8 cellular contexts compared by ENCODE assay signal in genomic region chr17:77373298-77374169, GRCh38.
A peak's percentile ranks its signal among the peaks of the same experiment; 100 is the strongest.
DNase-seq lines count a peak whose midpoint lies in the region; TF ChIP-seq lines count a peak whose summit lies in the region.

No MANE protein-coding gene starts in this region.

- intact Hi-C loops in OCI-LY7 (cut with micrococcal nuclease; ENCODE audit: unreplicated experiment) = loop anchor here (1.0 kb wide), 1 partner anchor 42 kb away; no protein-coding TSS in a partner anchor
- intact Hi-C loops in testis (cut with DNase I; ENCODE audit: low total_unique reads) = no loop called here

- BruUV-seq in OCI-LY7 (replicated peaks; lab: Mats Ljungman, UMichigan) = no TSS peak

- H4K20me1 ChIP-seq in OCI-LY7 (ENCODE audit: insufficient read depth, low read length) = no peaks in the 10 kb centered on the region

- no peaks in the 10 kb centered on the region for H3K36me3 ChIP-seq in OCI-LY7 (ENCODE audit: insufficient read depth, low read length)
- no peaks in the 10 kb centered on the region for H3K36me3 ChIP-seq in liver (ENCODE audit: control insufficient read depth in 4 of 4, insufficient read depth in 3 of 4, low read depth in 1 of 4, low read length in 3 of 4)
- no peaks in the 10 kb centered on the region for H3K36me3 ChIP-seq in testis (ENCODE audit: low read depth, missing control alignments)

- CTCF ChIA-PET in OCI-LY7 (lab: Charles Lee; ENCODE audit: unreplicated experiment) = interaction anchor here (1.1 kb wide), 1 partner anchor 10 kb away, joined by 3 read pairs; no protein-coding TSS in a partner anchor

- H3K79me2 ChIP-seq in OCI-LY7 (ENCODE audit: insufficient read depth, low read depth, low read length) = no peaks in the 10 kb centered on the region

- TF ChIP-seq CTCF in OCI-LY7 (conservative IDR thresholded peaks at IDR 0.05; ENCODE audit: low read length) (no peak), cardiac fibroblast (IDR thresholded peaks at IDR 0.05; ENCODE audit: low read depth, low read length) (no peak), liver (IDR thresholded peaks at IDR 0.05; ENCODE audit: low read depth, low read length, missing input control) (no peak), testis (IDR thresholded peaks at IDR 0.05) (no peak)

- 3% methylated on average over 90 of the region's 90 CpGs for WGBS in liver
- 0 to 1% methylated on average over 20 to 58 of the region's 90 CpGs for WGBS in testis, 2 donors

- H3K27ac ChIP-seq in OCI-LY7 (ENCODE audit: low read depth, low read length, poor library complexity, severe bottlenecking) = no peak overlapping the region
- peak overlapping the region; percentile 83 to 87 for H3K27ac ChIP-seq in liver (ENCODE audit: low read depth in 1 of 2, low read length in 2 of 2)
- peak overlapping the region; percentile 94 for H3K27ac ChIP-seq in testis

- H3K27me3 ChIP-seq in liver (ENCODE audit: control insufficient read depth in 4 of 4, insufficient read depth in 4 of 4, low read length in 3 of 4) (no peaks in the 10 kb centered on the region), testis (no peaks in the 10 kb centered on the region)

- POLR2A ChIA-PET in OCI-LY7 (lab: Charles Lee) = no interaction called here

- H3K4me3 ChIP-seq in OCI-LY7 (ENCODE audit: low read depth, low read length, poor library complexity, severe bottlenecking) = peak overlapping the region; percentile 68
- peak overlapping the region; percentile 75 to 80 for H3K4me3 ChIP-seq in cardiac fibroblast (replicated peaks in 1 of 2; ENCODE audit: low read depth in 2 of 2, low read length in 2 of 2)
- peak overlapping the region; percentile 52 to 70 (median 58) for H3K4me3 ChIP-seq in liver (ENCODE audit: low read depth in 1 of 3, low read length in 3 of 3)
- H3K4me3 ChIP-seq in testis = peak overlapping the region; percentile 85 to 92

- TF ChIP-seq RAD21 in liver (IDR thresholded peaks at IDR 0.05) = no peak

- no peak overlapping the region for H2AFZ ChIP-seq in OCI-LY7 (ENCODE audit: low read length)

- H3K4me1 ChIP-seq in OCI-LY7 (ENCODE audit: insufficient read depth, low read length, poor library complexity, severe bottlenecking) (peaks cover 45% of the 10 kb centered on the region), liver (ENCODE audit: control insufficient read depth in 4 of 4, insufficient read depth in 4 of 4, low read length in 3 of 4) (peaks cover 35 to 77% (median 62%) of the 10 kb centered on the region in 4 donors), testis (peaks cover 62% of the 10 kb centered on the region)

- DNase-seq in stimulated activated CD4-positive, alpha-beta T cell treated with anti-CD3 and anti-CD28 coated beads, Interleukin-15, amount 100 ng/mL, for 24 hours = peak; percentile 39
- no peak for DNase-seq in stimulated activated CD4-positive, alpha-beta T cell treated with anti-CD3 and anti-CD28 coated beads, Interleukin-12 subunit alpha, Interleukin-12 subunit beta, amount 100 ng/mL, for 4 hours
- DNase-seq in OCI-LY7 (ENCODE audit: low spot score) (peak; percentile 31), cardiac fibroblast (ENCODE audit: low read depth in 2 of 2) (peak in 1 of 2 donors; percentile 48), testis (peak; percentile 61), H4 (ENCODE audit: low spot score) (no peak), A172 (ENCODE audit: low spot score) (no peak)

- no peaks in the 10 kb centered on the region for H3K9me2 ChIP-seq in OCI-LY7 (ENCODE audit: insufficient read depth, low read length)

- H3K9me3 ChIP-seq in OCI-LY7 (ENCODE audit: low read length) = no peaks in the 10 kb centered on the region
- no peaks in the 10 kb centered on the region for H3K9me3 ChIP-seq in liver (ENCODE audit: control insufficient read depth in 4 of 4, low read length in 3 of 4)
- no peaks in the 10 kb centered on the region for H3K9me3 ChIP-seq in testis

- TF ChIP-seq POLR2A in testis (IDR thresholded peaks at IDR 0.05) = no peak

- H3K9ac ChIP-seq in liver (ENCODE audit: low read depth in 1 of 2, low read length in 2 of 2) = peak overlapping the region in 1 of 2 donors; percentile 33

- H3K4me2 ChIP-seq in OCI-LY7 (ENCODE audit: low read length) = peak overlapping the region; percentile 71

TF ChIP-seq in liver, 16 proteins besides CTCF, POLR2A, EP300 and RAD21:
- TF ChIP-seq YY1 (IDR thresholded peaks at IDR 0.05) = no peak
- no peak for TF ChIP-seq FOXA2 (IDR thresholded peaks at IDR 0.05)
- TF ChIP-seq GABPA (IDR thresholded peaks at IDR 0.05 in 1 of 2, conservative IDR thresholded peaks at IDR 0.05 in 1 of 2) = no peak
- no peak for TF ChIP-seq SP1 (IDR thresholded peaks at IDR 0.05)
- TF ChIP-seq EGR1 (IDR thresholded peaks at IDR 0.05; ENCODE audit: low read depth in 2 of 2) = no peak
- TF ChIP-seq, protein P1, sequence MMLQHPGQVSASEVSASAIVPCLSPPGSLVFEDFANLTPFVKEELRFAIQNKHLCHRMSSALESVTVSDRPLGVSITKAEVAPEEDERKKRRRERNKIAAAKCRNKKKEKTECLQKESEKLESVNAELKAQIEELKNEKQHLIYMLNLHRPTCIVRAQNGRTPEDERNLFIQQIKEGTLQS (IDR thresholded peaks at IDR 0.05) = no peak
- no peak for TF ChIP-seq HNF4A (conservative IDR thresholded peaks at IDR 0.05)
- no peak for TF ChIP-seq ZBTB33 (IDR thresholded peaks at IDR 0.05)
- no peak for TF ChIP-seq NR2F2 (IDR thresholded peaks at IDR 0.05)
- no peak for TF ChIP-seq HNF4G (IDR thresholded peaks at IDR 0.05)
- TF ChIP-seq, protein P2, sequence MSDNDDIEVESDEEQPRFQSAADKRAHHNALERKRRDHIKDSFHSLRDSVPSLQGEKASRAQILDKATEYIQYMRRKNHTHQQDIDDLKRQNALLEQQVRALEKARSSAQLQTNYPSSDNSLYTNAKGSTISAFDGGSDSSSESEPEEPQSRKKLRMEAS (IDR thresholded peaks at IDR 0.05) = no peak
TF ChIP-seq in liver: peak in this region for 0.

Comparison
In these comparisons a context has a peak if more than half of its experiments do, and no peak if none do; other contexts are left out.
1. DNase-seq: peak in stimulated activated CD4-positive, alpha-beta T cell treated with anti-CD3 and anti-CD28 coated beads, Interleukin-15, amount 100 ng/mL, for 24 hours (single experiment), OCI-LY7 (single experiment) and testis (single experiment); none in stimulated activated CD4-positive, alpha-beta T cell treated with anti-CD3 and anti-CD28 coated beads, Interleukin-12 subunit alpha, Interleukin-12 subunit beta, amount 100 ng/mL, for 4 hours (single experiment), H4 (single experiment) and A172 (single experiment).
2. Peak in every context shown above with its lines, with median percentiles within 50 percentile points of each other: H3K4me3 ChIP-seq.